Comparison of ENCODE assay signal across 16 cellular contexts in genomic region chr2:182868049-182868422, GRCh38. TPM values are rescaled to one million over a fixed set of nuclear protein-coding genes. Genes with fewer than 3 reads are reported as not detected.
DNase-seq lines count a peak whose midpoint lies in the region; ATAC-seq and TF ChIP-seq lines count a peak whose summit lies in the region.
"Had no signal": no experiment of that assay in that cellular context is flagged by ENCODE, and none has a peak within 500 bp of the region (broad histone marks: within the 10 kb centered on the region; RNA-seq: fewer than 3 reads in every experiment).

No MANE protein-coding gene starts in this region.

- no peaks in the 10 kb centered on the region for H3F3A ChIP-seq in MM.1S (ENCODE audit: insufficient read depth, low read length)

- H3K4me3 ChIP-seq in MM.1S (ENCODE audit: low read length): no peak overlapping the region
- H3K4me3 ChIP-seq in ectodermal cell (ENCODE audit: insufficient read depth, low read depth, low read length): peak overlapping the region; percentile 57
- H3K4me3 ChIP-seq: BLaER1, SJSA1 had no signal

- no peaks in the 10 kb centered on the region for H3K9me3 Mint-ChIP-seq in neural crest cell

- H3K36me3 Mint-ChIP-seq in neural crest cell (ENCODE audit: low read depth): no peaks in the 10 kb centered on the region

- TF ChIP-seq CTCF in MM.1S (IDR thresholded peaks at IDR 0.05; ENCODE audit: low read length) (no peak), neural crest cell (conservative IDR thresholded peaks at IDR 0.05) (no peak)

- intact Hi-C loops in Right ventricle myocardium superior (cut with DNase I): no loop called here

- no peaks in the 10 kb centered on the region for H3K27me3 ChIP-seq in MM.1S (replicated peaks; ENCODE audit: insufficient read depth, low read length)
- no peaks in the 10 kb centered on the region for H3K27me3 ChIP-seq in ectodermal cell (ENCODE audit: control insufficient read depth, insufficient read depth, low read length, poor library complexity, severe bottlenecking)

- H3K79me2 ChIP-seq in MM.1S (ENCODE audit: low read length): no peaks in the 10 kb centered on the region

- H3K9ac ChIP-seq in MM.1S (ENCODE audit: low read length): no peak overlapping the region
- H3K9ac ChIP-seq: BLaER1 had no signal

- DNase-seq in MM.1S: no peak
- DNase-seq in neural crest cell (ENCODE audit: low read depth, low spot score): no peak
- DNase-seq in Right ventricle myocardium superior: no peak
- DNase-seq: activated naive CD4-positive, alpha-beta T cell treated with anti-CD3 and anti-CD28 coated beads, Interleukin-2, amount 50 U/mL, for 16 hours; central memory CD4-positive, alpha-beta T cell; NCI-H774; stomach had no signal

- peaks cover 73% of the 10 kb centered on the region for H3K4me1 Mint-ChIP-seq in neural crest cell

- WGBS in ectodermal cell, 2 experiments: 0 to 2% methylated on average over 3 of the region's 3 CpGs

- 0 out of 2 replicates have a peak overlapping the region, but pooled peaks have one; percentile 12 for H2AFZ ChIP-seq in MM.1S (ENCODE audit: low read length)

- H4K20me1 ChIP-seq in MM.1S (ENCODE audit: insufficient read depth, low read length): no peaks in the 10 kb centered on the region
- H4K20me1 ChIP-seq: BLaER1 had no signal

- H3K4me1 ChIP-seq in MM.1S (ENCODE audit: low read length) (0 out of 2 replicates have a peak, but pooled peaks cover 2% of the 10 kb centered on the region), ectodermal cell (ENCODE audit: control insufficient read depth, insufficient read depth, low read length) (peaks cover 22% of the 10 kb centered on the region)

- H3K27ac ChIP-seq in MM.1S (ENCODE audit: low read length) (no peak overlapping the region), ectodermal cell (ENCODE audit: insufficient read depth, low read depth, low read length, poor library complexity, severe bottlenecking) (peak overlapping the region; percentile 9)
- H3K27ac ChIP-seq: BLaER1, neutrophil, SJSA1 had no signal

- H3K27me3 Mint-ChIP-seq in neural crest cell (ENCODE audit: low read depth): no peaks in the 10 kb centered on the region

- H3K9me3 ChIP-seq in MM.1S (replicated peaks; ENCODE audit: insufficient read depth, low read length) (no peaks in the 10 kb centered on the region), ectodermal cell (ENCODE audit: control insufficient read depth, low read length) (no peaks in the 10 kb centered on the region)
- H3K9me3 ChIP-seq: neutrophil, SJSA1, stomach had no signal

- no peak overlapping the region for H3K27ac Mint-ChIP-seq in neural crest cell (ENCODE audit: unreplicated experiment)

- ATAC-seq in GM18861 (IDR thresholded peaks at IDR 0.05; ENCODE audit: unreplicated experiment) (peak; percentile 53), Right ventricle myocardium superior (ENCODE audit: poor library complexity) (no peak), GM18519 (IDR thresholded peaks at IDR 0.05; ENCODE audit: low FRiP score, unreplicated experiment) (no peak), HG03460 (IDR thresholded peaks at IDR 0.05; ENCODE audit: unreplicated experiment) (no peak)

- peak overlapping the region; percentile 89 for H3K4me3 Mint-ChIP-seq in neural crest cell

- no peak overlapping the region for H3K4me2 ChIP-seq in MM.1S (ENCODE audit: low read depth, low read length)
- H3K4me2 ChIP-seq: BLaER1 had no signal

- H3K36me3 ChIP-seq in MM.1S (replicated peaks; ENCODE audit: insufficient read depth, low read length) (no peaks in the 10 kb centered on the region), ectodermal cell (ENCODE audit: control insufficient read depth, insufficient read depth, low read length) (no peaks in the 10 kb centered on the region)
- H3K36me3 ChIP-seq: BLaER1, neutrophil, SJSA1, stomach had no signal

- H3K9me2 ChIP-seq in MM.1S (replicated peaks; ENCODE audit: insufficient read depth, low read length): no peaks in the 10 kb centered on the region

RNA-seq across cellular contexts. Expression of gene FRZB, which starts 1.6 kb away (rescaled TPM):
- 51.5 TPM for polyA plus RNA-seq in ectodermal cell (2013, experiment 1 of 4)
- 43.7 TPM for polyA plus RNA-seq in ectodermal cell (2013, experiment 2 of 4)
- polyA plus RNA-seq in ectodermal cell (2013, experiment 3 of 4): 43.2 TPM
- 43.0 TPM for polyA plus RNA-seq in ectodermal cell (2013, experiment 4 of 4)
- total RNA-seq in neural crest cell: 32.9 and 33.4 TPM in 2 replicates
- 1.4 TPM for total RNA-seq in Right ventricle myocardium superior
- total RNA-seq: endothelial cell of umbilical vein, glomerular endothelial cell had no signal

Comparison
In these comparisons a context has a peak if more than half of its experiments do, and no peak if none do; other contexts are left out.
1. RNA of gene FRZB, which starts 1.6 kb away (total RNA-seq): 32.9 to 33.4 TPM in neural crest cell; 1.4 TPM in Right ventricle myocardium superior (single experiment); every median in the first group is over 10 times any median in the second.